In genomic region chr5:2751592-2752021, GRCh38 we compare ENCODE assay signal across 8 cellular contexts. TPM values are rescaled to one million over a fixed set of nuclear protein-coding genes. Genes with fewer than 3 reads are reported as not detected.
DNase-seq lines count a peak whose midpoint lies in the region; ATAC-seq lines count a peak whose summit lies in the region.

TSS of gene IRX2 (minus strand) at chr5:2751677. CDS start at chr5:2751413, 264 bp downstream.

- no peak for ATAC-seq in GM19397 (IDR thresholded peaks at IDR 0.05; ENCODE audit: unreplicated experiment)
- ATAC-seq in GM19023 (IDR thresholded peaks at IDR 0.05; ENCODE audit: unreplicated experiment): no peak
- no peak for ATAC-seq in GM21825 (IDR thresholded peaks at IDR 0.05; ENCODE audit: unreplicated experiment)

- WGBS in ectodermal cell, 2 experiments: 1% methylated on average over 53 of the region's 53 CpGs

- peak; percentile 83 for DNase-seq in DMS79 (lab: John Stamatoyannopoulos, UW)
- peak; percentile 81 for DNase-seq in NCI-H2196 treated with DMSO at 0.1 percent for 48 hours (lab: John Stamatoyannopoulos, UW; ENCODE audit: unreplicated experiment)
- DNase-seq in medulla oblongata (ENCODE audit: extremely low spot score): peak; percentile 89
- no peak for DNase-seq in NCI-H1694 (lab: John Stamatoyannopoulos, UW)

- H3K27ac ChIP-seq in ectodermal cell (ENCODE audit: insufficient read depth, low read depth, low read length, poor library complexity, severe bottlenecking): peak within 1 kb of the TSS; percentile 50

- peaks cover 15% of the 10 kb centered on the region for H3K36me3 ChIP-seq in ectodermal cell (ENCODE audit: control insufficient read depth, insufficient read depth, low read length)

- H3K4me3 ChIP-seq in ectodermal cell (ENCODE audit: insufficient read depth, low read depth, low read length): peak within 1 kb of the TSS; percentile 97

- H3K9me3 ChIP-seq in ectodermal cell (ENCODE audit: control insufficient read depth, low read length): no peaks in the 10 kb centered on the region

- peaks cover 14% of the 10 kb centered on the region for H3K4me1 ChIP-seq in ectodermal cell (ENCODE audit: control insufficient read depth, insufficient read depth, low read length)

- peaks cover 19% of the 10 kb centered on the region for H3K27me3 ChIP-seq in ectodermal cell (ENCODE audit: control insufficient read depth, insufficient read depth, low read length, poor library complexity, severe bottlenecking)

RNA-seq across cellular contexts. Expression of gene IRX2, which starts in this region (rescaled TPM):
- polyA plus RNA-seq in ectodermal cell (2013, experiment 1 of 4): 83.1 TPM
- polyA plus RNA-seq in ectodermal cell (2013, experiment 2 of 4): 78.2 TPM
- polyA plus RNA-seq in ectodermal cell (2013, experiment 3 of 4): 82.0 TPM
- 85.9 TPM for polyA plus RNA-seq in ectodermal cell (2013, experiment 4 of 4)
